9 cellular contexts compared by ENCODE assay signal in genomic region chr4:8688041-8688907, GRCh38.
DNase-seq lines count a peak whose midpoint lies in the region; ATAC-seq and TF ChIP-seq lines count a peak whose summit lies in the region.
"Had no signal": no experiment of that assay in that cellular context is flagged by ENCODE, and none has a peak within 500 bp of the region (broad histone marks: within the 10 kb centered on the region; RNA-seq: fewer than 3 reads in every experiment).

No MANE protein-coding gene starts in this region.

- H3K36me3 Mint-ChIP-seq in CD4-positive, alpha-beta memory T cell: no peaks in the 10 kb centered on the region

- H3K27me3 ChIP-seq in body of pancreas: peaks cover 0 to 6% of the 10 kb centered on the region in 2 donors
- peaks cover 0 to 16% (median 3%) of the 10 kb centered on the region in 4 donors for H3K27me3 ChIP-seq in liver (ENCODE audit: control insufficient read depth in 4 of 4, insufficient read depth in 4 of 4, low read length in 3 of 4)
- no peaks in the 10 kb centered on the region for H3K27me3 ChIP-seq in CD4-positive, alpha-beta memory T cell (ENCODE audit: insufficient read depth, low read length)

- H3K9me3 Mint-ChIP-seq in CD4-positive, alpha-beta memory T cell: peaks cover 0 to 7% (median under 1%) of the 10 kb centered on the region in 8 donors

- 12 to 21% methylated on average over 36 to 41 of the region's 41 CpGs for WGBS in body of pancreas, 2 donors
- WGBS in liver: 20% methylated on average over 41 of the region's 41 CpGs

- TF ChIP-seq CTCF in AG09319 (IDR thresholded peaks at IDR 0.05; ENCODE audit: low read depth, low read length): peak; percentile 28
- TF ChIP-seq CTCF in GM12874 (IDR thresholded peaks at IDR 0.05; ENCODE audit: insufficient read depth, low read depth, low read length): peak; percentile 48; the same call in 1 of the 2 replicates
- TF ChIP-seq CTCF in body of pancreas (IDR thresholded peaks at IDR 0.05): peak; percentile 22 to 51 (median 46)
- peak; percentile 37 for TF ChIP-seq CTCF in liver (IDR thresholded peaks at IDR 0.05; ENCODE audit: low read depth, low read length, missing input control)

- DNase-seq in AG09319 (ENCODE audit: extremely low read depth, low read depth): no peak
- DNase-seq in body of pancreas: peak in 2 of 4 donors; percentile 8 to 25
- DNase-seq in NCI-H2171 treated with DMSO at 0.1 percent for 48 hours (lab: John Stamatoyannopoulos, UW): no peak
- DNase-seq in CD4-positive, alpha-beta memory T cell: no peak
- DNase-seq: SIG-M5 had no signal

- H3K4me1 Mint-ChIP-seq in CD4-positive, alpha-beta memory T cell: peaks cover 0 to 4% (median 0%) of the 10 kb centered on the region in 4 donors

- H3K9me3 ChIP-seq in body of pancreas (no peaks in the 10 kb centered on the region), liver (ENCODE audit: control insufficient read depth in 4 of 4, low read length in 3 of 4) (no peaks in the 10 kb centered on the region)
- H3K9me3 ChIP-seq in CD4-positive, alpha-beta memory T cell (ENCODE audit: control insufficient read depth in 1 of 2, low read length in 2 of 2): no peaks in the 10 kb centered on the region

- H3K27me3 Mint-ChIP-seq in CD4-positive, alpha-beta memory T cell: peaks cover 3% of the 10 kb centered on the region in 2 donors

- no peak overlapping the region for H3K4me3 ChIP-seq in body of pancreas
- no peak overlapping the region for H3K4me3 ChIP-seq in liver (ENCODE audit: low read depth in 1 of 3, low read length in 3 of 3)
- no peak overlapping the region for H3K4me3 ChIP-seq in CD4-positive, alpha-beta memory T cell (ENCODE audit: low read length in 2 of 2)

- TF ChIP-seq POLR2A in body of pancreas (IDR thresholded peaks at IDR 0.05): no peak

- H3K27ac ChIP-seq in body of pancreas (no peak overlapping the region), liver (ENCODE audit: low read depth in 1 of 2, low read length in 2 of 2) (no peak overlapping the region)
- H3K27ac ChIP-seq in CD4-positive, alpha-beta memory T cell (ENCODE audit: low read depth, low read length): no peak overlapping the region

- H3K9ac ChIP-seq in liver (ENCODE audit: low read depth in 1 of 2, low read length in 2 of 2): no peak overlapping the region

- no peaks in the 10 kb centered on the region for H3K4me1 ChIP-seq in body of pancreas
- no peaks in the 10 kb centered on the region for H3K4me1 ChIP-seq in liver (ENCODE audit: control insufficient read depth in 4 of 4, insufficient read depth in 4 of 4, low read length in 3 of 4)
- H3K4me1 ChIP-seq in CD4-positive, alpha-beta memory T cell (ENCODE audit: insufficient read depth, low read length): no peaks in the 10 kb centered on the region

- ATAC-seq in body of pancreas (no peak), HG02759 (IDR thresholded peaks at IDR 0.05; ENCODE audit: unreplicated experiment) (no peak), HG03095 (IDR thresholded peaks at IDR 0.05; ENCODE audit: unreplicated experiment) (no peak)

- intact Hi-C loops in body of pancreas (cut with DNase I): no loop called here
- intact Hi-C loops in CD4-positive, alpha-beta memory T cell (cut with micrococcal nuclease): no loop called here

- peak in 1 of 2 donors; percentile 43 for TF ChIP-seq RAD21 in liver (IDR thresholded peaks at IDR 0.05)

- H3K4me3 Mint-ChIP-seq in CD4-positive, alpha-beta memory T cell: no peak overlapping the region

- POLR2A ChIA-PET in CD4-positive, alpha-beta memory T cell (lab: Charles Lee; ENCODE audit: partially characterized antibody): no interaction called here

- H3K27ac Mint-ChIP-seq in CD4-positive, alpha-beta memory T cell: no peak overlapping the region

- CTCF ChIA-PET in CD4-positive, alpha-beta memory T cell (lab: Charles Lee; ENCODE audit: partially characterized antibody): no interaction called here

- H3K36me3 ChIP-seq in body of pancreas (replicated peaks in 1 of 2; ENCODE audit: insufficient read depth in 1 of 2, low read depth in 2 of 2) (no peaks in the 10 kb centered on the region), liver (ENCODE audit: control insufficient read depth in 4 of 4, insufficient read depth in 3 of 4, low read depth in 1 of 4, low read length in 3 of 4) (no peaks in the 10 kb centered on the region)
- no peaks in the 10 kb centered on the region for H3K36me3 ChIP-seq in CD4-positive, alpha-beta memory T cell (ENCODE audit: insufficient read depth, low read length)

TF ChIP-seq in liver, 16 proteins besides CTCF, POLR2A, EP300 and RAD21:
- TF ChIP-seq EGR1 (IDR thresholded peaks at IDR 0.05; ENCODE audit: low read depth in 2 of 2) (no peak), TAF1 (conservative IDR thresholded peaks at IDR 0.05) (no peak), FOXA1 (IDR thresholded peaks at IDR 0.05) (no peak), GABPA (IDR thresholded peaks at IDR 0.05 in 1 of 2, conservative IDR thresholded peaks at IDR 0.05 in 1 of 2) (no peak), HNF4A (conservative IDR thresholded peaks at IDR 0.05) (no peak), RXRA (IDR thresholded peaks at IDR 0.05) (no peak), SP1 (IDR thresholded peaks at IDR 0.05) (no peak)
- TF ChIP-seq, protein P1, sequence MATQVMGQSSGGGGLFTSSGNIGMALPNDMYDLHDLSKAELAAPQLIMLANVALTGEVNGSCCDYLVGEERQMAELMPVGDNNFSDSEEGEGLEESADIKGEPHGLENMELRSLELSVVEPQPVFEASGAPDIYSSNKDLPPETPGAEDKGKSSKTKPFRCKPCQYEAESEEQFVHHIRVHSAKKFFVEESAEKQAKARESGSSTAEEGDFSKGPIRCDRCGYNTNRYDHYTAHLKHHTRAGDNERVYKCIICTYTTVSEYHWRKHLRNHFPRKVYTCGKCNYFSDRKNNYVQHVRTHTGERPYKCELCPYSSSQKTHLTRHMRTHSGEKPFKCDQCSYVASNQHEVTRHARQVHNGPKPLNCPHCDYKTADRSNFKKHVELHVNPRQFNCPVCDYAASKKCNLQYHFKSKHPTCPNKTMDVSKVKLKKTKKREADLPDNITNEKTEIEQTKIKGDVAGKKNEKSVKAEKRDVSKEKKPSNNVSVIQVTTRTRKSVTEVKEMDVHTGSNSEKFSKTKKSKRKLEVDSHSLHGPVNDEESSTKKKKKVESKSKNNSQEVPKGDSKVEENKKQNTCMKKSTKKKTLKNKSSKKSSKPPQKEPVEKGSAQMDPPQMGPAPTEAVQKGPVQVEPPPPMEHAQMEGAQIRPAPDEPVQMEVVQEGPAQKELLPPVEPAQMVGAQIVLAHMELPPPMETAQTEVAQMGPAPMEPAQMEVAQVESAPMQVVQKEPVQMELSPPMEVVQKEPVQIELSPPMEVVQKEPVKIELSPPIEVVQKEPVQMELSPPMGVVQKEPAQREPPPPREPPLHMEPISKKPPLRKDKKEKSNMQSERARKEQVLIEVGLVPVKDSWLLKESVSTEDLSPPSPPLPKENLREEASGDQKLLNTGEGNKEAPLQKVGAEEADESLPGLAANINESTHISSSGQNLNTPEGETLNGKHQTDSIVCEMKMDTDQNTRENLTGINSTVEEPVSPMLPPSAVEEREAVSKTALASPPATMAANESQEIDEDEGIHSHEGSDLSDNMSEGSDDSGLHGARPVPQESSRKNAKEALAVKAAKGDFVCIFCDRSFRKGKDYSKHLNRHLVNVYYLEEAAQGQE (IDR thresholded peaks at IDR 0.05): no peak
- TF ChIP-seq, protein P2, sequence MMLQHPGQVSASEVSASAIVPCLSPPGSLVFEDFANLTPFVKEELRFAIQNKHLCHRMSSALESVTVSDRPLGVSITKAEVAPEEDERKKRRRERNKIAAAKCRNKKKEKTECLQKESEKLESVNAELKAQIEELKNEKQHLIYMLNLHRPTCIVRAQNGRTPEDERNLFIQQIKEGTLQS (IDR thresholded peaks at IDR 0.05): no peak
